In the genomic region with DNA sequence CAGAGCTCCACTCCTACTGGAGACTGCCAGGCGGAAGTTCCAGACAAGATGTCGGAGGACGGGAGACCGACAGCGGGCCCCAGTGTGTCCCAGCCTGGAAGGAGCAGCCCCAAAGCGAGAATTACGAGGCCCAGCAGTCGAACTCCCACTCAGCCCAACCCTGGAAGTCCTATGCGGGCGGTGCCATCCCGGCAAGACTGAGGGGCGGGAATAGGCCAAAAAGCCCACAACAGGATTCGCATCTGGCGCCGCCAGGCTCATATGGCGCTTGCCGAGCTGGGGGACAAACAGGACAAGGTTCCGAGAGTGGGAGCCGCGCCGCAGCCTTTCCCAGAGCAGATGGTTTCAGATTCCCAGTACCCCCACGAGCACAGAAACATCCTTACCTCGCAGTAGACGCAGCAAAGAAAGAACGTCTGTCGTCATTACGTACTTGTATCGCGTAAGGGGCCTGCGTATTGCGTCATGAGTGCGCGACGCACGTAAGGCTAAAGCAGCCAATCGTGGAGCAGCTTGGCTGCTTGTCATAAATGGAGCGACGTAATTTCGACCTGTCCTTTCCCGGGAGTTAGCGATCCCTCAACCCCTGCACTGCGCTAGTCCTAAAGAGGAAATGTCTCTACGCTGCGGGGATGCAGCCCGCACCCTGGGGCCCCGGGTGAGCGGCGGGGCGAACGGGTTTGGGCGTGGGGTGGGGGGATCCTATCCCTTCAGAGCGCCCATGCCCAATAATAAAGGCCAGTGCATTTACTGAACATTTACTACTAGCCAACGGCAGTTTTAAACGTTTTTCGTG, we compare ENCODE assay signal across 8 cellular contexts. TPM values are rescaled to one million over a fixed set of nuclear protein-coding genes. Genes with fewer than 3 reads are reported as not detected.
DNase-seq lines count a peak whose midpoint lies in the region; ATAC-seq and TF ChIP-seq lines count a peak whose summit lies in the region.

A gene (plus strand): TSS at position 552 of the 796 bp plus-strand sequence. CDS start 62 bp downstream, at position 614.
A gene (minus strand): TSS at position 418 of the 796 bp plus-strand sequence. CDS start 483 bp downstream, outside the sequence.

- DNase-seq in AG09309 (ENCODE audit: low read depth) (peak; percentile 99), NCI-H446 (lab: John Stamatoyannopoulos, UW) (peak; percentile 93 to 96), inferior parietal cortex (ENCODE audit: extremely low spot score) (peak; percentile 100), spleen (peak; percentile 92)
- peak; percentile 89 for DNase-seq in activated CD4-positive, CD25-positive, alpha-beta regulatory T cell treated with anti-CD3 and anti-CD28 coated beads, Interleukin-2, amount 50 U/mL, for 16 hours (ENCODE audit: low read depth, low spot score)
- peak; percentile 91 to 94 for DNase-seq in central memory CD8-positive, alpha-beta T cell (ENCODE audit: low spot score in 2 of 2)

- TF ChIP-seq CTCF in AG09309 (IDR thresholded peaks at IDR 0.05; ENCODE audit: control insufficient read depth, insufficient read depth, low read depth, low read length, missing control alignments) (no peak), spleen (IDR thresholded peaks at IDR 0.05 in 8 of 11, conservative IDR thresholded peaks at IDR 0.05 in 3 of 11) (peak in 3 of 11 experiments; percentile 6 to 20 (median 12))

- H3K27ac ChIP-seq in spleen: peak within 1 kb of the TSS; percentile 85 to 98 (median 95)

- H3K36me3 ChIP-seq in spleen: peaks cover 7 to 70% (median 48%) of the 10 kb centered on the region in 6 donors

- ATAC-seq in GM19025 (IDR thresholded peaks at IDR 0.05; ENCODE audit: low read depth, unreplicated experiment) (peak; percentile 80), HG03342 (IDR thresholded peaks at IDR 0.05; ENCODE audit: unreplicated experiment) (peak; percentile 81)
- peak; percentile 84 for ATAC-seq in central memory CD8-positive, alpha-beta T cell (replicated peaks; ENCODE audit: extremely low read depth, poor library complexity, severe bottlenecking)

- no peaks in the 10 kb centered on the region for H3K9me3 Mint-ChIP-seq in central memory CD8-positive, alpha-beta T cell

- H3K4me1 Mint-ChIP-seq in central memory CD8-positive, alpha-beta T cell: peaks cover 24% of the 10 kb centered on the region

- H3K27ac Mint-ChIP-seq in central memory CD8-positive, alpha-beta T cell (ENCODE audit: low read depth): peak within 1 kb of the TSS; percentile 100

- H3K27me3 ChIP-seq in spleen (replicated peaks in 1 of 7): no peaks in the 10 kb centered on the region

- peak within 1 kb of the TSS; percentile 97 for H3K4me3 Mint-ChIP-seq in central memory CD8-positive, alpha-beta T cell

- H3K9me3 ChIP-seq in spleen: no peaks in the 10 kb centered on the region

- H3K27me3 Mint-ChIP-seq in central memory CD8-positive, alpha-beta T cell: no peaks in the 10 kb centered on the region

- H3K4me3 ChIP-seq in AG09309 (ENCODE audit: control insufficient read depth, low read depth, low read length) (peak within 1 kb of the TSS; percentile 82), spleen (peak within 1 kb of the TSS; percentile 63 to 96 (median 80))

- TF ChIP-seq POLR2A in spleen (IDR thresholded peaks at IDR 0.05): peak; percentile 65 to 94 (median 78)

- peaks cover 26 to 57% (median 46%) of the 10 kb centered on the region in 6 donors for H3K4me1 ChIP-seq in spleen

- H3K36me3 Mint-ChIP-seq in central memory CD8-positive, alpha-beta T cell (ENCODE audit: insufficient read depth): peaks cover 64% of the 10 kb centered on the region

- intact Hi-C loops in spleen (cut with DNase I; ENCODE audit: low total_unique reads): no loop called here

- WGBS in spleen, 5 donors: 0 to 1% (median 0%) methylated on average over 42 to 55 of the region's 55 CpGs

RNA-seq across cellular contexts. Expression of the first gene that starts in this region (rescaled TPM):
- 10 to 100 TPM in 6 of 7 donors, 1 to 10 TPM in 1; 8.0 to 19.2 (median 14.6) TPM for total RNA-seq in spleen
- polyA plus RNA-seq in spleen: 10 to 100 TPM; 15.5 to 21.7 (median 16.8) TPM

RNA-seq across cellular contexts. Expression of the second gene that starts in this region (rescaled TPM):
- total RNA-seq in spleen: 1,000 to 10,000 TPM; 1,133 to 3,346 (median 1,587) TPM
- 1,000 to 10,000 TPM; 3,705 to 6,391 (median 4,989) TPM for polyA plus RNA-seq in spleen

Comparison
In these comparisons a context has a peak if more than half of its experiments do, and no peak if none do; other contexts are left out.
1. Peak in every context shown above with its lines: DNase-seq, ATAC-seq, H3K4me3 ChIP-seq and H3K27ac ChIP-seq.